Comparison of ENCODE assay signal across 8 cellular contexts in genomic region chr3:181712505-181713299, GRCh38. TPM values are rescaled to one million over a fixed set of nuclear protein-coding genes. Genes with fewer than 3 reads are reported as not detected.
DNase-seq lines count a peak whose midpoint lies in the region; ATAC-seq and TF ChIP-seq lines count a peak whose summit lies in the region.

No MANE protein-coding gene starts in this region.

- no peaks in the 10 kb centered on the region for H3K9me3 ChIP-seq in suprapubic skin

- 2% methylated on average over 15 of the region's 70 CpGs for WGBS in suprapubic skin

- H3K36me3 ChIP-seq in suprapubic skin = no peaks in the 10 kb centered on the region

- DNase-seq in NCI-H345 (lab: John Stamatoyannopoulos, UW) = peak; percentile 57
- no peak for DNase-seq in NCI-H345 treated with DMSO at 0.1 percent for 48 hours (lab: John Stamatoyannopoulos, UW; ENCODE audit: unreplicated experiment)
- DNase-seq in SW480 (ENCODE audit: low spot score) = peak; percentile 73
- no peak for DNase-seq in suprapubic skin (ENCODE audit: low spot score in 2 of 2)
- no peak for DNase-seq in activated CD4-positive, CD25-positive, alpha-beta regulatory T cell treated with anti-CD3 and anti-CD28 coated beads, Interleukin-2, amount 50 U/mL, for 72 hours

- no peak for TF ChIP-seq EP300 in suprapubic skin (IDR thresholded peaks at IDR 0.05)

- peak overlapping the region; percentile 75 for H3K4me3 ChIP-seq in iPS-11a (ENCODE audit: low read depth, low read length)
- peak overlapping the region; percentile 52 for H3K4me3 ChIP-seq in suprapubic skin

- no peak for TF ChIP-seq POLR2A in suprapubic skin (IDR thresholded peaks at IDR 0.05)

- peaks cover 40% of the 10 kb centered on the region for H3K4me1 ChIP-seq in suprapubic skin

- H3K27me3 ChIP-seq in suprapubic skin = peaks cover 100% of the 10 kb centered on the region

- ATAC-seq in GM21825 (IDR thresholded peaks at IDR 0.05; ENCODE audit: unreplicated experiment) (no peak), HG03439 (IDR thresholded peaks at IDR 0.05; ENCODE audit: unreplicated experiment) (no peak)

- no peak for TF ChIP-seq CTCF in suprapubic skin (IDR thresholded peaks at IDR 0.05)

- no peak overlapping the region for H3K27ac ChIP-seq in suprapubic skin

RNA-seq across cellular contexts. Expression of gene SOX2, which starts 1.0 kb away (rescaled TPM):
- 1 to 10 TPM in 1 of 4 donors, under 1 TPM in 3; 0.21 to 1.5 (median 0.63) TPM for total RNA-seq in suprapubic skin

Comparison
In these comparisons a context has a peak if more than half of its experiments do, and no peak if none do; other contexts are left out.
1. DNase-seq: peak in NCI-H345 (single experiment) and SW480 (single experiment); none in NCI-H345 treated with DMSO at 0.1 percent for 48 hours (single experiment), suprapubic skin (0 of 2) and activated CD4-positive, CD25-positive, alpha-beta regulatory T cell treated with anti-CD3 and anti-CD28 coated beads, Interleukin-2, amount 50 U/mL, for 72 hours (single experiment).